Comparison of ENCODE assay signal across 29 cellular contexts in genomic region chr11:105458071-105458470, GRCh38.
"Had no signal": no experiment of that assay in that cellular context is flagged by ENCODE, and none has a peak within 500 bp of the region (broad histone marks: within the 10 kb centered on the region; RNA-seq: fewer than 3 reads in every experiment).

No MANE protein-coding gene starts in this region.

- H3K27me3 ChIP-seq: left lung, pancreas, tibial nerve, upper lobe of left lung, vagina had no signal

- H3K36me3 Mint-ChIP-seq: immature natural killer cell; naive thymus-derived CD8-positive, alpha-beta T cell had no signal

- H3K27ac Mint-ChIP-seq: immature natural killer cell; naive thymus-derived CD8-positive, alpha-beta T cell; nephron; stimulated activated naive CD8-positive, alpha-beta T cell treated with anti-CD3 and anti-CD28 coated beads, Interleukin-15, amount 100 ng/mL, for 72 hours had no signal

- H3K4me1 ChIP-seq: left lung, lower lobe of right lung, pancreas, prostate gland, tibial nerve, upper lobe of left lung, vagina had no signal

- H3K4me3 ChIP-seq: left lung, lower lobe of right lung, pancreas, prostate gland, skin epidermis, tibial nerve, upper lobe of left lung, vagina had no signal

- H3K36me3 ChIP-seq: left lung, lower lobe of right lung, pancreas, prostate gland, tibial nerve, upper lobe of left lung, vagina had no signal

- ATAC-seq: left colon; left lung; lower lobe of right lung; naive thymus-derived CD8-positive, alpha-beta T cell; pancreas; right cardiac atrium; sciatic nerve; stimulated activated naive CD8-positive, alpha-beta T cell treated with anti-CD3 and anti-CD28 coated beads, Interleukin-15, amount 100 ng/mL, for 72 hours had no signal

- H3K9me3 ChIP-seq: left lung, lower lobe of right lung, pancreas, prostate gland, tibial nerve, upper lobe of left lung, vagina had no signal

- DNase-seq: hypothalamus; immature natural killer cell; kidney; left colon; left lung; lower lobe of right lung; mammary epithelial cell; mesenchymal stem cell; naive thymus-derived CD8-positive, alpha-beta T cell; nucleus accumbens; pancreas; retina; right cardiac atrium; stimulated activated CD4-positive, alpha-beta T cell treated with anti-CD3 and anti-CD28 coated beads, Interleukin-12 subunit alpha, Interleukin-12 subunit beta, amount 100 ng/mL, for 4 hours; stimulated activated CD4-positive, alpha-beta T cell treated with anti-CD3 and anti-CD28 coated beads, Interleukin-15, amount 100 ng/mL, for 24 hours; stimulated activated CD4-positive, alpha-beta T cell treated with anti-CD3 and anti-CD28 coated beads, Interleukin-2, amount 100 ng/mL, for 24 hours; stimulated activated CD4-positive, alpha-beta T cell treated with anti-CD3 and anti-CD28 coated beads, Interleukin-4, amount 100 ng/mL, for 1 hour; stimulated activated naive CD4-positive, alpha-beta T cell treated with Interleukin-2 at 50 U/mL for 16 hours; stimulated activated naive CD8-positive, alpha-beta T cell treated with anti-CD3 and anti-CD28 coated beads, Interleukin-15, amount 100 ng/mL, for 72 hours; substantia nigra had no signal

- H3K27me3 Mint-ChIP-seq: stimulated activated naive CD8-positive, alpha-beta T cell treated with anti-CD3 and anti-CD28 coated beads, Interleukin-15, amount 100 ng/mL, for 72 hours had no signal

- H3K4me3 Mint-ChIP-seq: immature natural killer cell; naive thymus-derived CD8-positive, alpha-beta T cell; nephron; neural crest cell; stimulated activated naive CD8-positive, alpha-beta T cell treated with anti-CD3 and anti-CD28 coated beads, Interleukin-15, amount 100 ng/mL, for 72 hours had no signal

- H3K27ac ChIP-seq: left lung, lower lobe of right lung, pancreas, prostate gland, skin epidermis, tibial nerve, upper lobe of left lung, vagina had no signal

- H3K9me3 Mint-ChIP-seq: neural crest cell had no signal

- H3K4me1 Mint-ChIP-seq: immature natural killer cell; naive thymus-derived CD8-positive, alpha-beta T cell; nephron; neural crest cell; stimulated activated naive CD8-positive, alpha-beta T cell treated with anti-CD3 and anti-CD28 coated beads, Interleukin-15, amount 100 ng/mL, for 72 hours had no signal

- FAIRE-seq: islet of Langerhans, kidney, pancreas had no signal
